8 cellular contexts compared by ENCODE assay signal in the genomic region with DNA sequence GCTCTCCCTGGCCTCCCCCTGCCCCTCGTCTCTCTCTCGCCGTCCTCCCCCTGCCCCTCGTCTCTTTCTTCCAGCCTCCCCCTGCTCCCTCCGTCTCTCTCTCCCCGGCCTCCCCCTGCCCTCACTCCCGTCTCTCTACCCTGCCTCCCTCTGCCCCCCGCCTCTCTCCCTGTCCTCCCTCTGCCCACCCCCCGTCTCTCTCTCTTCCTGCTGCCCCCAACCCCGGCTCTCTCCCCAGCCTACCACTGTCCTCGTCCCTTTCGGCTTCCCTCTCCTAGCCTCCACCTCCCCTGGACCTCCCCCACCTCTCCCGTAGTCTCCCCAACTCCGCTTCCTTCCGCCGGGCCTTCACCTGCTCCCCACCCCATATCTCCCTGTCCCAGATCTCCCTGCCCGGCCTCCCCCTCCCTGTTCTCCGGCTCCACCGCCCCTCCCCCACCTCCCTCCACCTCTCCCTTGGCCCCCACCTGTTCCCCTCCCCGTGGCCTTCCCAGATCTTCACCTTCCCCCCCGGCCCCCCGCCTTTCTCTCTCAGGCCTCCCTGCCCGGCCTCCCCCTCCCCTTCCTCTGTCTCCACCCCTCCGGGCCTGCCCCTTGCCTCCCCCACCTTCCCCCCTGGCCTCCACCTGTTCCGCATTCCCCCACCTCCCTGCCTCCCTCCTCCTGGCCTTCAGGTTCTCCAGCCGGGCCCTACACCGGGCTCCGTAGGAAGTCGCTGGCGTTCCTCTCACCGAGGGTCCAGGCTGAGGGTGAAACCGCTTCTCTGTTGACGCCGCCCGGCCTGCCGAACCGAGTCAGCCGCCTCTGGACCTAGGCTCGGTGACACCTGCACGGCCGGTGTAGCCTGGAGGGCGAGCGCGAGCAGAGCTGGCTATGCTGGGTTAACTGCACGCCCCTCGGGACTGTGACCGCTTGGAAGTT. TPM values are rescaled to one million over a fixed set of nuclear protein-coding genes. Genes with fewer than 3 reads are reported as not detected.
A peak's percentile ranks its signal among the peaks of the same experiment; 100 is the strongest.
DNase-seq lines count a peak whose midpoint lies in the region; ATAC-seq and TF ChIP-seq lines count a peak whose summit lies in the region.

No MANE protein-coding gene starts in this region.

- H3K27ac ChIP-seq in HL-60 (replicated peaks) = peak overlapping the region; percentile 87
- peak overlapping the region; percentile 80 for H3K27ac ChIP-seq in angular gyrus (ENCODE audit: low read depth, low read length)
- peak overlapping the region in 2 of 3 donors; percentile 76 to 81 for H3K27ac ChIP-seq in thyroid gland

- H3K4me1 ChIP-seq in thyroid gland = peaks cover 13 to 36% of the 10 kb centered on the region in 2 donors

- ATAC-seq in left colon (peak; percentile 34), GM18867 (IDR thresholded peaks at IDR 0.05; ENCODE audit: unreplicated experiment) (no peak), GM21390 (IDR thresholded peaks at IDR 0.05; ENCODE audit: unreplicated experiment) (no peak)

- DNase-seq in AG09309 (ENCODE audit: low read depth) (no peak), HL-60 (ENCODE audit: low read depth in 1 of 2, low spot score in 1 of 2) (peak; percentile 40 to 69), left colon (peak; percentile 66 to 67), thyroid gland (no peak), cerebellar nuclear complex (lab: John Stamatoyannopoulos, UW) (no peak)

- 7 to 12% methylated on average over 22 to 23 of the region's 47 CpGs for WGBS in thyroid gland, 2 donors

- H3K4me3 ChIP-seq in AG09309 (ENCODE audit: control insufficient read depth, low read depth, low read length) (peak overlapping the region; percentile 86), HL-60 (replicated peaks; ENCODE audit: insufficient read depth, low read length) (peak overlapping the region; percentile 97), thyroid gland (replicated peaks in 1 of 3) (peak overlapping the region; percentile 57 to 85 (median 67))

- intact Hi-C loops in left colon (cut with DNase I, micrococcal nuclease) (no loop called here), thyroid gland (cut with DNase I) (no loop called here)

- no peaks in the 10 kb centered on the region for H3K36me3 ChIP-seq in thyroid gland

- TF ChIP-seq POLR2A in thyroid gland (IDR thresholded peaks at IDR 0.05) = no peak

- H3K9me3 ChIP-seq in thyroid gland = no peaks in the 10 kb centered on the region

- H3K27me3 ChIP-seq in HL-60 (ENCODE audit: insufficient read depth, poor library complexity, severe bottlenecking) (no peaks in the 10 kb centered on the region), thyroid gland (no peaks in the 10 kb centered on the region)

- TF ChIP-seq CTCF in AG09309 (IDR thresholded peaks at IDR 0.05; ENCODE audit: control insufficient read depth, insufficient read depth, low read depth, low read length, missing control alignments) (no peak), HL-60 (IDR thresholded peaks at IDR 0.05; ENCODE audit: insufficient read depth, low read length) (no peak), thyroid gland (IDR thresholded peaks at IDR 0.05) (no peak)

RNA-seq across cellular contexts. Expression of a gene that starts 1.2 kb away (rescaled TPM):
- total RNA-seq in left colon (10 to 100 TPM; 45.1 to 46.0 TPM), thyroid gland (10 to 100 TPM; 29.2 to 38.7 (median 34.3) TPM)

RNA-seq across cellular contexts. Expression of a gene that starts 45.3 kb away (rescaled TPM):
- 100 to 1,000 TPM; 149 to 158 TPM for total RNA-seq in left colon
- 100 to 1,000 TPM; 146 to 260 (median 186) TPM for total RNA-seq in thyroid gland

Comparison
In these comparisons a context has a peak if more than half of its experiments do, and no peak if none do; other contexts are left out.
1. DNase-seq: peak in HL-60 (2 of 2) and left colon (2 of 2); none in AG09309 (single experiment), thyroid gland (0 of 2) and cerebellar nuclear complex (0 of 2).
2. Peak in every context shown above with its lines, with median percentiles within 50 percentile points of each other: H3K4me3 ChIP-seq and H3K27ac ChIP-seq.